19 cellular contexts compared by ENCODE assay signal in the genomic region with DNA sequence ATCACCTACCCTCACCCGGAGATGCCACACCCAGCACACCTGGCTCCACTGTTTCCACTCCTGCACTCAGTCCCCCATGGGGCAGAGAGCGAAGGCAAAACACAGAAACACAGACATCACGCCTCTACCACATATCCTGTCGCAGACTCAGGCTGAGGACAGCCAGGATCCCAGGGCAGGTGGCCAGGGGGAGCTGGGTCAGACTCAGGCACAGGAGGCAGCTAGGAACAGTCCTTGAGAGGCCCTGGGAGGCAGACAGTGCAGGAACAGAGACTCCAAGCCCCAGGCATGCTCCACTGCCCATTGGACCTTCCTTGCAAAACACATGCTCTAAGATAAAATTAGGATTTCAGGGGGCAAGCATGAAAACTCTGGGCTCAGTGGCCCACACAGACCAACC.
DNase-seq lines count a peak whose midpoint lies in the region; ATAC-seq, FAIRE-seq and TF ChIP-seq lines count a peak whose summit lies in the region.
"Had no signal": no experiment of that assay in that cellular context is flagged by ENCODE, and none has a peak within 500 bp of the region (broad histone marks: within the 10 kb centered on the region; RNA-seq: fewer than 3 reads in every experiment).

No MANE protein-coding gene starts in this region.

- CTCF ChIA-PET in HepG2 (lab: Yijun Ruan, JAX; ENCODE audit: low intra/inter-chr PET ratio, low total read pairs): no interaction called here

- H3K4me2 ChIP-seq in HepG2 (ENCODE audit: low read depth, low read length): peak overlapping the region; percentile 86
- H3K4me2 ChIP-seq: PC-9 had no signal

- H2AFZ ChIP-seq in HepG2 (ENCODE audit: low read length): peak overlapping the region; percentile 56
- H2AFZ ChIP-seq: PC-9 had no signal

- DNase-seq in HepG2 (ENCODE audit: low spot score): no peak
- DNase-seq in upper lobe of left lung: no peak
- DNase-seq in activated CD4-positive, CD25-positive, alpha-beta regulatory T cell treated with anti-CD3 and anti-CD28 coated beads, Interleukin-2, amount 50 U/mL, for 72 hours: no peak
- no peak for DNase-seq in breast epithelium (ENCODE audit: low spot score in 2 of 2)
- DNase-seq: ACHN; CD4-positive, alpha-beta T cell; NCI-H2081 treated with DMSO at 0.1 percent for 48 hours; NCI-H2227 treated with DMSO at 0.1 percent for 48 hours; NCI-H526 treated with DMSO at 0.1 percent for 48 hours; NK-92 treated with Interleukin-12 subunit alpha and Interleukin-12 subunit beta, amount 100 ng/mL, for 24 hours; PC-9; SK-N-SH had no signal

- in situ Hi-C loops in HepG2 (cut with HindIII; ENCODE audit: extremely low pct_ligation_motif_present, low pct_unique_long_range_greater_than_20kb): no loop called here

- no peak for FAIRE-seq in HepG2 (lab: Jason Lieb, UNC)
- FAIRE-seq: G401.6, GM12892, K562 had no signal

- no peaks in the 10 kb centered on the region for H3K36me3 ChIP-seq in HepG2 (replicated peaks in 1 of 2; ENCODE audit: control insufficient read depth in 1 of 2, insufficient read depth in 2 of 2, low read length in 2 of 2)
- no peaks in the 10 kb centered on the region for H3K36me3 ChIP-seq in upper lobe of left lung
- no peaks in the 10 kb centered on the region for H3K36me3 ChIP-seq in breast epithelium
- H3K36me3 ChIP-seq: HAP-1 had no signal

- H3K27ac Mint-ChIP-seq in IgD-negative memory B cell: peak overlapping the region; percentile 75 to 93 (median 84)
- H3K27ac Mint-ChIP-seq: CD4-positive, alpha-beta T cell had no signal

- peak overlapping the region; percentile 18 for H3K27ac ChIP-seq in HepG2 (ENCODE audit: extremely low read length, insufficient read depth, low read length)
- H3K27ac ChIP-seq in upper lobe of left lung: no peak overlapping the region
- H3K27ac ChIP-seq in breast epithelium: no peak overlapping the region
- H3K27ac ChIP-seq: PC-9 had no signal

- no peak for TF ChIP-seq POLR2A in HepG2 (IDR thresholded peaks at IDR 0.05; ENCODE audit: insufficient read depth in 1 of 2, low read depth in 2 of 2, low read length in 2 of 2)
- TF ChIP-seq POLR2A in upper lobe of left lung (IDR thresholded peaks at IDR 0.05): no peak
- no peak for TF ChIP-seq POLR2A in breast epithelium (IDR thresholded peaks at IDR 0.05)

- no peaks in the 10 kb centered on the region for H3K9me3 Mint-ChIP-seq in IgD-negative memory B cell
- H3K9me3 Mint-ChIP-seq: CD4-positive, alpha-beta T cell had no signal

- peaks cover 9% of the 10 kb centered on the region for H3K79me2 ChIP-seq in HepG2 (ENCODE audit: insufficient read depth, low read length)

- intact Hi-C loops in HepG2 (cut with micrococcal nuclease; ENCODE audit: unreplicated experiment): no loop called here
- intact Hi-C loops in breast epithelium (cut with DNase I; ENCODE audit: low total_unique reads): no loop called here

- POLR2A ChIA-PET in HepG2 (lab: Yijun Ruan, JAX): interaction anchor here (1.7 to 2.0 kb wide), 2 partner anchors 8 to 12 kb away, joined by 4 to 7 read pairs; no protein-coding TSS in a partner anchor

- H3K4me1 Mint-ChIP-seq in IgD-negative memory B cell: peaks cover 36 to 56% (median 46%) of the 10 kb centered on the region in 3 donors

- H3K4me3 ChIP-seq in HepG2 (replicated peaks in 1 of 3; ENCODE audit: insufficient read depth in 1 of 3, low read depth in 2 of 3, low read length in 3 of 3): peak overlapping the region; percentile 45 to 73 (median 53)
- H3K4me3 ChIP-seq in upper lobe of left lung: no peak overlapping the region
- H3K4me3 ChIP-seq in breast epithelium: no peak overlapping the region
- H3K4me3 ChIP-seq: HAP-1, K562, PC-9 had no signal

- H3K9ac ChIP-seq in HepG2 (ENCODE audit: insufficient read depth, low read depth, low read length): peak overlapping the region; percentile 69
- H3K9ac ChIP-seq: SK-N-SH had no signal

- no peak for TF ChIP-seq RAD21 in HepG2 (CRISPR knock-in tag; IDR thresholded peaks at IDR 0.05)

- no peaks in the 10 kb centered on the region for H3K27me3 Mint-ChIP-seq in IgD-negative memory B cell

- H3K36me3 Mint-ChIP-seq in IgD-negative memory B cell: peaks cover 3% of the 10 kb centered on the region

- H3K4me1 ChIP-seq in HepG2 (ENCODE audit: insufficient read depth, low read length): peaks cover 72% of the 10 kb centered on the region
- no peaks in the 10 kb centered on the region for H3K4me1 ChIP-seq in upper lobe of left lung
- no peaks in the 10 kb centered on the region for H3K4me1 ChIP-seq in breast epithelium
- H3K4me1 ChIP-seq: HAP-1 had no signal

- H3K27me3 ChIP-seq in HepG2 (ENCODE audit: control insufficient read depth in 1 of 2, insufficient read depth in 2 of 2, low read length in 2 of 2) (no peaks in the 10 kb centered on the region; a peak in 1 of 5 replicates), upper lobe of left lung (no peaks in the 10 kb centered on the region), breast epithelium (no peaks in the 10 kb centered on the region)

- 40% methylated on average over 1 of the region's 4 CpGs for WGBS in HepG2 (ENCODE audit: low lambda C conversion rate)
- 85 to 91% methylated on average over 3 to 4 of the region's 4 CpGs for WGBS in upper lobe of left lung, 2 donors

- no TSS peak for BruUV-seq in HepG2 (replicated peaks; lab: Mats Ljungman, UMichigan)

- TF ChIP-seq EP300 in HepG2 (IDR thresholded peaks at IDR 0.05; ENCODE audit: low read depth in 2 of 2, low read length in 2 of 2): no peak
- no peak for TF ChIP-seq EP300 in HepG2 (CRISPR knock-in tag; IDR thresholded peaks at IDR 0.05; ENCODE audit: borderline replicate concordance)
- TF ChIP-seq EP300 in upper lobe of left lung (IDR thresholded peaks at IDR 0.05): no peak

- ATAC-seq in GM21390 (IDR thresholded peaks at IDR 0.05; ENCODE audit: unreplicated experiment) (peak; percentile 25), HepG2 (peak; percentile 72), upper lobe of left lung (ENCODE audit: low FRiP score in 2 of 2) (peak; percentile 24 to 39), GM21619 (IDR thresholded peaks at IDR 0.05; ENCODE audit: unreplicated experiment) (no peak)

- TF ChIP-seq CTCF in HepG2 (CRISPR knock-in tag; IDR thresholded peaks at IDR 0.05) (no peak), upper lobe of left lung (IDR thresholded peaks at IDR 0.05) (no peak), breast epithelium (IDR thresholded peaks at IDR 0.05) (no peak)

- H4K20me1 ChIP-seq in HepG2 (ENCODE audit: insufficient read depth, low read length): no peaks in the 10 kb centered on the region

- H3K4me3 Mint-ChIP-seq in IgD-negative memory B cell: peak overlapping the region; percentile 83 to 94 (median 93)
- H3K4me3 Mint-ChIP-seq: CD4-positive, alpha-beta T cell had no signal

- no peaks in the 10 kb centered on the region for H3K9me3 ChIP-seq in HepG2 (ENCODE audit: low read length)
- no peaks in the 10 kb centered on the region for H3K9me3 ChIP-seq in upper lobe of left lung
- H3K9me3 ChIP-seq in breast epithelium: peaks cover 0 to 17% of the 10 kb centered on the region in 2 donors
- H3K9me3 ChIP-seq: HAP-1, SK-N-SH had no signal

TF ChIP-seq in HepG2, 621 proteins besides CTCF, POLR2A, EP300 and RAD21 (continues in another document):
- no peak for TF ChIP-seq SATB2 (CRISPR knock-in tag; IDR thresholded peaks at IDR 0.05)
- 0 out of 2 replicates have a peak, but pooled peaks have one; percentile 33 for TF ChIP-seq ZNF430 (CRISPR knock-in tag; IDR thresholded peaks at IDR 0.05)
- no peak for TF ChIP-seq ZFP82 (CRISPR knock-in tag; IDR thresholded peaks at IDR 0.05; ENCODE audit: borderline replicate concordance)
- no peak for TF ChIP-seq NFIC (IDR thresholded peaks at IDR 0.05; ENCODE audit: low read length)
- no peak for TF ChIP-seq PHF8 (CRISPR knock-in tag; IDR thresholded peaks at IDR 0.05)
- peak; percentile 15; the same call in 1 of the 2 replicates for TF ChIP-seq NFKB2 (CRISPR knock-in tag; IDR thresholded peaks at IDR 0.05; ENCODE audit: borderline replicate concordance)
- TF ChIP-seq, protein P1, sequence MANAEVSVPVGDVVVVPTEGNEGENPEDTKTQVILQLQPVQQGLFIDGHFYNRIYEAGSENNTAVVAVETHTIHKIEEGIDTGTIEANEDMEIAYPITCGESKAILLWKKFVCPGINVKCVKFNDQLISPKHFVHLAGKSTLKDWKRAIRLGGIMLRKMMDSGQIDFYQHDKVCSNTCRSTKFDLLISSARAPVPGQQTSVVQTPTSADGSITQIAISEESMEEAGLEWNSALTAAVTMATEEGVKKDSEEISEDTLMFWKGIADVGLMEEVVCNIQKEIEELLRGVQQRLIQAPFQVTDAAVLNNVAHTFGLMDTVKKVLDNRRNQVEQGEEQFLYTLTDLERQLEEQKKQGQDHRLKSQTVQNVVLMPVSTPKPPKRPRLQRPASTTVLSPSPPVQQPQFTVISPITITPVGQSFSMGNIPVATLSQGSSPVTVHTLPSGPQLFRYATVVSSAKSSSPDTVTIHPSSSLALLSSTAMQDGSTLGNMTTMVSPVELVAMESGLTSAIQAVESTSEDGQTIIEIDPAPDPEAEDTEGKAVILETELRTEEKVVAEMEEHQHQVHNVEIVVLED (CRISPR knock-in tag; IDR thresholded peaks at IDR 0.05; ENCODE audit: borderline replicate concordance): no peak
- TF ChIP-seq HHEX (CRISPR knock-in tag; IDR thresholded peaks at IDR 0.05): no peak
- no peak for TF ChIP-seq ZNF264 (CRISPR knock-in tag; IDR thresholded peaks at IDR 0.05)
- TF ChIP-seq ZNF331 (CRISPR knock-in tag; IDR thresholded peaks at IDR 0.05): 0 out of 2 replicates have a peak, but pooled peaks have one; percentile 5
- TF ChIP-seq ZNF33A (CRISPR knock-in tag; IDR thresholded peaks at IDR 0.05; ENCODE audit: borderline replicate concordance): no peak
- TF ChIP-seq KDM5B (CRISPR knock-in tag; IDR thresholded peaks at IDR 0.05; ENCODE audit: borderline replicate concordance): no peak

Comparison
In these comparisons a context has a peak if more than half of its experiments do, and no peak if none do; other contexts are left out.
1. H3K4me3 ChIP-seq: peak in HepG2 (3 of 3); none in upper lobe of left lung (0 of 4) and breast epithelium (0 of 3).